Comparison of ENCODE assay signal across 8 cellular contexts in the genomic region with DNA sequence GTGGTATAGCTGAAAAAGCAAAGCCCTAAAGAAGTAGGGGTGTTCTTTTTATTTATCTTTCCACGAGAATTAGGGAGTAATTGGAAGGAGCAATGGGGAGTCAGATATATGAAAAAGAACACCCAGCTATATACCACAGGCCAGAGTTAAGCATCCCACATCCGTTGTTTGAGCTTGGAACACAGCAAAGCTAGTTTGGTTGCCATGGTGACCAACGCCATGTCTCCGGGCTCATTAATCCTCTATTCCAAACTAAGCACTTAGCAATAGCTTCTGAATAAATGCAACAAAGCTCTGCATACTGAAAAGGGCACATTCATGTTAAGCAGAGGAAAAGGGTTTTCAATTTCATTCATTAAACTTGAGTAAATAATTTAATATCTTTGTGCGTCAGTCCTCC. TPM values are rescaled to one million over a fixed set of nuclear protein-coding genes. Genes with fewer than 3 reads are reported as not detected.
DNase-seq lines count a peak whose midpoint lies in the region; ATAC-seq and TF ChIP-seq lines count a peak whose summit lies in the region.

No MANE protein-coding gene starts in this region.

- in situ Hi-C loops in ACHN (cut with HindIII; ENCODE audit: low pct_ligation_motif_present, low pct_unique_long_range_greater_than_20kb, low sequenced_read_pairs) = no loop called here

- H3K9me2 ChIP-seq in PC-9 (ENCODE audit: insufficient read depth) = no peaks in the 10 kb centered on the region

- H3K27ac ChIP-seq in cardiac muscle cell (no peak overlapping the region), right atrium auricular region (no peak overlapping the region), PC-9 (no peak overlapping the region)

- no peak for TF ChIP-seq CTCF in cardiac muscle cell (IDR thresholded peaks at IDR 0.05; ENCODE audit: low read depth, low read length)
- no peak for TF ChIP-seq CTCF in right atrium auricular region (IDR thresholded peaks at IDR 0.05)
- TF ChIP-seq CTCF in PC-9 (conservative IDR thresholded peaks at IDR 0.05) = no peak

- POLR2A ChIA-PET in PC-9 (lab: Charles Lee; ENCODE audit: unreplicated experiment) = interaction anchor here (0.6 kb wide), 1 partner anchor 8 kb away, joined by 7 read pairs; no protein-coding TSS in a partner anchor

- no peaks in the 10 kb centered on the region for H3K4me1 ChIP-seq in cardiac muscle cell (ENCODE audit: low read depth)
- H3K4me1 ChIP-seq in right atrium auricular region = peaks cover 0 to 6% of the 10 kb centered on the region in 2 donors
- H3K4me1 ChIP-seq in neuron (ENCODE audit: insufficient read depth, low read length) = peaks cover 22% of the 10 kb centered on the region
- 0 out of 2 replicates have a peak, but pooled peaks cover 4% of the 10 kb centered on the region for H3K4me1 ChIP-seq in PC-9 (replicated peaks; ENCODE audit: insufficient read depth)

- no peaks in the 10 kb centered on the region for H3K36me3 ChIP-seq in cardiac muscle cell
- no peaks in the 10 kb centered on the region for H3K36me3 ChIP-seq in right atrium auricular region
- H3K36me3 ChIP-seq in neuron (ENCODE audit: insufficient read depth, low read length) = no peaks in the 10 kb centered on the region
- no peaks in the 10 kb centered on the region for H3K36me3 ChIP-seq in PC-9 (ENCODE audit: low read depth)

- no TSS peak for BruUV-seq in PC-9 (replicated peaks; lab: Mats Ljungman, UMichigan)

- no peaks in the 10 kb centered on the region for H3K79me2 ChIP-seq in PC-9 (ENCODE audit: low read depth)

- intact Hi-C loops in PC-9 (cut with micrococcal nuclease; ENCODE audit: unreplicated experiment) = no loop called here

- no peak overlapping the region for H3K4me3 ChIP-seq in cardiac muscle cell
- no peak overlapping the region for H3K4me3 ChIP-seq in right atrium auricular region
- H3K4me3 ChIP-seq in neuron (ENCODE audit: low read length) = no peak overlapping the region
- H3K4me3 ChIP-seq in PC-9 = no peak overlapping the region

- H3K27me3 ChIP-seq in cardiac muscle cell = no peaks in the 10 kb centered on the region
- no peaks in the 10 kb centered on the region for H3K27me3 ChIP-seq in right atrium auricular region
- no peaks in the 10 kb centered on the region for H3K27me3 ChIP-seq in neuron (ENCODE audit: insufficient read depth, low read length)
- H3K27me3 ChIP-seq in PC-9 (ENCODE audit: insufficient read depth, low read depth) = no peaks in the 10 kb centered on the region

- no peak overlapping the region for H3K4me2 ChIP-seq in PC-9

- H3F3A ChIP-seq in PC-9 (ENCODE audit: insufficient read depth, low read depth) = no peaks in the 10 kb centered on the region

- peak; percentile 52 to 81 for DNase-seq in cardiac muscle cell (ENCODE audit: low read depth in 1 of 2, low spot score in 1 of 2)
- DNase-seq in right atrium auricular region (ENCODE audit: low spot score) = no peak
- peak; percentile 22 to 97 (median 78) for DNase-seq in NCI-H1417 (lab: John Stamatoyannopoulos, UW)
- peak; percentile 93 for DNase-seq in astrocyte of the hippocampus (ENCODE audit: low read depth, low spot score)
- no peak for DNase-seq in PC-9
- no peak for DNase-seq in ACHN

- H2AFZ ChIP-seq in neuron (ENCODE audit: low read depth, low read length) (peak overlapping the region; percentile 3), PC-9 (no peak overlapping the region)

- CTCF ChIA-PET in PC-9 (lab: Charles Lee) = interaction anchor here (1.4 to 3.8 kb wide), 2 partner anchors 175 to 178 kb away, joined by 3 to 53 read pairs; no protein-coding TSS in a partner anchor

- no peak for ATAC-seq in HG02571 (IDR thresholded peaks at IDR 0.05; ENCODE audit: unreplicated experiment)

- no peaks in the 10 kb centered on the region for H4K20me1 ChIP-seq in PC-9 (ENCODE audit: insufficient read depth)

- H3K9me3 ChIP-seq in cardiac muscle cell (ENCODE audit: low read depth) = no peaks in the 10 kb centered on the region
- no peaks in the 10 kb centered on the region for H3K9me3 ChIP-seq in right atrium auricular region
- no peaks in the 10 kb centered on the region for H3K9me3 ChIP-seq in neuron (ENCODE audit: low read length)
- no peaks in the 10 kb centered on the region for H3K9me3 ChIP-seq in PC-9 (ENCODE audit: insufficient read depth, low read depth)

RNA-seq across cellular contexts. Expression of a gene that starts 23.5 kb away (rescaled TPM):
- total RNA-seq in cardiac muscle cell = not detected in 2 replicates
- 0.13 TPM in 1 of 2 replicates, not detected in the other for polyA plus RNA-seq in cardiac muscle cell
- 1 to 10 TPM; 1.5 to 4.6 TPM for total RNA-seq in right atrium auricular region
- total RNA-seq in PC-9 (2021) = not detected in 2 replicates

Comparison
In these comparisons a context has a peak if more than half of its experiments do, and no peak if none do; other contexts are left out.
1. DNase-seq: peak in cardiac muscle cell (2 of 2), NCI-H1417 (3 of 3) and astrocyte of the hippocampus (single experiment); none in right atrium auricular region (single experiment), PC-9 (0 of 2) and ACHN (single experiment).